1 cellular context compared by ENCODE assay signal in the genomic region with DNA sequence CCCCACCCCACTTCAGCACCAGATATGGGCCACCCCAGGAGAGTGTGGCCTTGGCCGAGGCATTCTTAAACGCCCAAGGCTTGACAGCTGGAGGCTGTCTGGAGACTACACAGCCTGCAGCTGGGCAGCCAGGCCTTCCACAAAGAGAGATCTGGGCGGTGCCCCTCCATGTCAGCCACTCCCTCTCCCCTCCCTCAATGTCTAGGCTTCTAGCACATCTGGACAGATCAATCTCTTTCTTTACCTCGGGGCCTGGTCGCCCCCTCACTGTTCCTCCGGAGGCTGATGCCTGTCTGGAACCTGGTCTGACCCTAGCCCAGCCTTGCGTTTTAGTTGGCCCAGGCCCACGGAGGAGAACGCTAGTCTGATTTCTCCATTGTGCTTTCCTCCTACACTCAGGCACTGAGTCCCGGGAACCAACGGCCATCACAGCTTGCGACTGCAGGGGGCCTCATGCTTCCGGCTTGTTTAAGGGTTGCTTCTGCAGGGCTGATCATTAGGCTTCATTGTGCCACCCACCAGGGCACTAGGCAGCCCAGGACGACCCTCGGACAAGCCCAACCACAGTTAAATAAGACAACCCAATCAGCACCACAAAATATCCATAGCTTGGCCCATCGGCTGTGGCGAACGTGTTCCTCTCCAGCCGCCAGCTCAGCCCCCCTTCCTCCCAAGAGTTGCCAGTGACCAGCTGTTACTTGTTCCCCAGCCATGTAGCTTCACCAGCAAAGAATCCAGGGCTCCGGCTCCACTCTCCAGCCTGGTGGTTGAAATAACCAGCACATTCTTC.
TF ChIP-seq lines count a peak whose summit lies in the region.

No MANE protein-coding gene starts in this region.

TF ChIP-seq in GM23338, 12 proteins besides CTCF, POLR2A, EP300 and RAD21 (continued from another document):
- TF ChIP-seq, protein P1, sequence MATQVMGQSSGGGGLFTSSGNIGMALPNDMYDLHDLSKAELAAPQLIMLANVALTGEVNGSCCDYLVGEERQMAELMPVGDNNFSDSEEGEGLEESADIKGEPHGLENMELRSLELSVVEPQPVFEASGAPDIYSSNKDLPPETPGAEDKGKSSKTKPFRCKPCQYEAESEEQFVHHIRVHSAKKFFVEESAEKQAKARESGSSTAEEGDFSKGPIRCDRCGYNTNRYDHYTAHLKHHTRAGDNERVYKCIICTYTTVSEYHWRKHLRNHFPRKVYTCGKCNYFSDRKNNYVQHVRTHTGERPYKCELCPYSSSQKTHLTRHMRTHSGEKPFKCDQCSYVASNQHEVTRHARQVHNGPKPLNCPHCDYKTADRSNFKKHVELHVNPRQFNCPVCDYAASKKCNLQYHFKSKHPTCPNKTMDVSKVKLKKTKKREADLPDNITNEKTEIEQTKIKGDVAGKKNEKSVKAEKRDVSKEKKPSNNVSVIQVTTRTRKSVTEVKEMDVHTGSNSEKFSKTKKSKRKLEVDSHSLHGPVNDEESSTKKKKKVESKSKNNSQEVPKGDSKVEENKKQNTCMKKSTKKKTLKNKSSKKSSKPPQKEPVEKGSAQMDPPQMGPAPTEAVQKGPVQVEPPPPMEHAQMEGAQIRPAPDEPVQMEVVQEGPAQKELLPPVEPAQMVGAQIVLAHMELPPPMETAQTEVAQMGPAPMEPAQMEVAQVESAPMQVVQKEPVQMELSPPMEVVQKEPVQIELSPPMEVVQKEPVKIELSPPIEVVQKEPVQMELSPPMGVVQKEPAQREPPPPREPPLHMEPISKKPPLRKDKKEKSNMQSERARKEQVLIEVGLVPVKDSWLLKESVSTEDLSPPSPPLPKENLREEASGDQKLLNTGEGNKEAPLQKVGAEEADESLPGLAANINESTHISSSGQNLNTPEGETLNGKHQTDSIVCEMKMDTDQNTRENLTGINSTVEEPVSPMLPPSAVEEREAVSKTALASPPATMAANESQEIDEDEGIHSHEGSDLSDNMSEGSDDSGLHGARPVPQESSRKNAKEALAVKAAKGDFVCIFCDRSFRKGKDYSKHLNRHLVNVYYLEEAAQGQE (IDR thresholded peaks at IDR 0.05; ENCODE audit: unreplicated experiment) = no peak
- no peak for TF ChIP-seq POLR2AphosphoS5 (IDR thresholded peaks at IDR 0.05; ENCODE audit: low read depth)
- TF ChIP-seq NANOG (IDR thresholded peaks at IDR 0.05; ENCODE audit: borderline replicate concordance) = no peak
- TF ChIP-seq JUNB (IDR thresholded peaks at IDR 0.05; ENCODE audit: unreplicated experiment) = no peak
- no peak for TF ChIP-seq CREB1 (CRISPR knock-in tag; IDR thresholded peaks at IDR 0.05; ENCODE audit: low read depth)
- TF ChIP-seq EZH2 (IDR thresholded peaks at IDR 0.05; ENCODE audit: low read depth, unreplicated experiment) = no peak
- TF ChIP-seq ZNF331 (CRISPR knock-in tag; IDR thresholded peaks at IDR 0.05; ENCODE audit: low read depth) = no peak
